Comparison of ENCODE assay signal across 13 cellular contexts in genomic region chr2:173752152-173752551, GRCh38.
DNase-seq lines count a peak whose midpoint lies in the region; FAIRE-seq and TF ChIP-seq lines count a peak whose summit lies in the region.
"Had no signal": no experiment of that assay in that cellular context is flagged by ENCODE, and none has a peak within 500 bp of the region (broad histone marks: within the 10 kb centered on the region; RNA-seq: fewer than 3 reads in every experiment).

No MANE protein-coding gene starts in this region.

- intact Hi-C loops in spleen (cut with DNase I; ENCODE audit: low total_unique reads), result no loop called here

- WGBS in spleen, 5 donors, result 19 to 46% (median 30%) methylated on average over 1 of the region's 1 CpG

- H3K4me1 ChIP-seq in spleen, result no peaks in the 10 kb centered on the region

- TF ChIP-seq CTCF in AG10803 (conservative IDR thresholded peaks at IDR 0.05; ENCODE audit: low read length) (peak; percentile 54), RWPE1 (conservative IDR thresholded peaks at IDR 0.05; ENCODE audit: low read depth) (peak; percentile 34), spleen (IDR thresholded peaks at IDR 0.05 in 8 of 11, conservative IDR thresholded peaks at IDR 0.05 in 3 of 11) (peak in 2 of 11 experiments; percentile 21 to 26)

- peaks cover 0 to 14% (median 0%) of the 10 kb centered on the region in 7 donors for H3K27me3 ChIP-seq in spleen (replicated peaks in 1 of 7)
- H3K27me3 ChIP-seq: right atrium auricular region had no signal

- H3K9me3 ChIP-seq in spleen, result no peaks in the 10 kb centered on the region
- H3K9me3 ChIP-seq: right atrium auricular region had no signal

- TF ChIP-seq POLR2A in GM12891 (IDR thresholded peaks at IDR 0.05; ENCODE audit: low read depth, low read length) (no peak), spleen (IDR thresholded peaks at IDR 0.05) (no peak)

- no peak overlapping the region for H3K27ac ChIP-seq in RWPE1
- H3K27ac ChIP-seq in spleen, result no peak overlapping the region
- H3K27ac ChIP-seq: right atrium auricular region had no signal

- peak; percentile 20 for FAIRE-seq in GM12891 (lab: Jason Lieb, UNC)

- H3K36me3 ChIP-seq in spleen, result no peaks in the 10 kb centered on the region
- H3K36me3 ChIP-seq: right atrium auricular region had no signal

- H3K4me3 ChIP-seq in AG10803 (ENCODE audit: low read length) (no peak overlapping the region), spleen (no peak overlapping the region)
- H3K4me3 ChIP-seq: right atrium auricular region had no signal

- POLR2A ChIA-PET in RWPE1 (lab: Yijun Ruan, JAX; ENCODE audit: low non-redundant PET), result no interaction called here

- DNase-seq in AG10803 (ENCODE audit: low read depth), result peak; percentile 15
- DNase-seq in GM12891 (ENCODE audit: insufficient read length, low spot score), result no peak
- peak; percentile 9 for DNase-seq in RWPE1 (ENCODE audit: low spot score)
- peak; percentile 12 for DNase-seq in fibroblast of the conjunctiva (ENCODE audit: low read depth)
- DNase-seq in spleen, result no peak
- no peak for DNase-seq in activated CD4-positive, alpha-beta T cell treated with anti-CD3 and anti-CD28 coated beads for 4 hours
- DNase-seq in activated T-cell treated with anti-CD3 and anti-CD28 coated beads, Interleukin-2, amount 50 U/mL, for 1 hour, result no peak
- no peak for DNase-seq in dermis blood vessel endothelial cell
- DNase-seq: activated T-cell treated with anti-CD3 and anti-CD28 coated beads for 4 hours; effector CD8-positive, alpha-beta T cell; NCI-H1105; SW 1271 had no signal

- CTCF ChIA-PET in RWPE1 (lab: Yijun Ruan, JAX), result interaction anchor here (0.7 kb wide), 1 partner anchor 663 kb away, joined by 6 read pairs; no protein-coding TSS in a partner anchor

TF ChIP-seq in GM12891, 5 proteins besides CTCF, POLR2A, EP300 and RAD21:
- no peak for TF ChIP-seq PAX5 (IDR thresholded peaks at IDR 0.05; ENCODE audit: insufficient read depth, low read length, severe bottlenecking)
- TF ChIP-seq TAF1 (IDR thresholded peaks at IDR 0.05; ENCODE audit: low read depth, low read length), result no peak
- no peak for TF ChIP-seq POU2F2 (IDR thresholded peaks at IDR 0.05; ENCODE audit: low read depth, low read length)
- TF ChIP-seq POLR2AphosphoS5 (IDR thresholded peaks at IDR 0.05; ENCODE audit: low read depth, low read length), result no peak

Comparison
In these comparisons a context has a peak if more than half of its experiments do, and no peak if none do; other contexts are left out.
1. DNase-seq: peak in AG10803 (single experiment), RWPE1 (single experiment) and fibroblast of the conjunctiva (single experiment); none in GM12891 (single experiment), spleen (single experiment), activated CD4-positive, alpha-beta T cell treated with anti-CD3 and anti-CD28 coated beads for 4 hours (0 of 2), activated T-cell treated with anti-CD3 and anti-CD28 coated beads, Interleukin-2, amount 50 U/mL, for 1 hour (single experiment) and dermis blood vessel endothelial cell (single experiment).